In the genomic region with DNA sequence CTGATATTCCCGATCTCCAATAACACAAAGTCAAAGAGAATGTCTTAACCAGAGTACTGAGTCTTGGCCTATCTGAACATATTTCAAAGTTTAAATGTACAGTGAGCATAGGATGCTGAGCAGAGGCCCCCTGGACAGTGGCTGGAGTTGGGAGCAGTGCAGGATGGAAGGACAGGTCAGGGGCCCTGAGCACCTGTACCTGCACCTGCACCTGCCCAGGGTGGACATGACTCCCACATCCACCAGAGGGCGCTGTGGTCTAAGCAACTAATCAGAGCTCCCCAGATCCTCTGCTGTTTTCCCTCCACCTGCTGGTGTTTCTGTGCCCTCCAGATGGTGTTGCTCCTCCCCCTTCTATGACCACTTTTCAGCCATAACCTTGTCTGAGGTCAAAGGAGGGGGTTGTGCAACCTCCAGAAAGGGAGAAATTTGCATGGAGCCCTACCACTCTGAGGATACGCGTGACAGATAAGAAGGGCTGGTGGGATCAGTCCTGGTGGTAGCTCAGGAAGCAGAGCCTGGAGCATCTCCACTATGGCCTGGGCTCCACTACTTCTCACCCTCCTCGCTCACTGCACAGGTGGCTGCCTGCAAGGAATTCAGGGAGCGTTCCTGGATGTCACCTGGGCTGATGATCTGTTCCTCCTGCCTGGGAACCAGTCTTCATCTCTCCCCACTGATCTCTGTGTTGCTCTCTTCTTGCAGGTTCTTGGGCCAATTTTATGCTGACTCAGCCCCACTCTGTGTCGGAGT, we compare ENCODE assay signal across 8 cellular contexts. TPM values are rescaled to one million over a fixed set of nuclear protein-coding genes. Genes with fewer than 3 reads are reported as not detected.
DNase-seq lines count a peak whose midpoint lies in the region; ATAC-seq and TF ChIP-seq lines count a peak whose summit lies in the region.

No MANE protein-coding gene starts in this region.

- H3K14ac ChIP-seq in IMR-90 (replicated peaks; ENCODE audit: low read depth, low read length), result no peak overlapping the region

- no peak for TF ChIP-seq POLR2A in IMR-90 (IDR thresholded peaks at IDR 0.05; ENCODE audit: low read depth, low read length)

- H3K18ac ChIP-seq in IMR-90 (ENCODE audit: low read depth, low read length), result no peak overlapping the region

- dilution Hi-C loops in IMR-90 (cut with HindIII; ENCODE audit: low sequenced_read_pairs, unreplicated experiment), result no loop called here

- no peaks in the 10 kb centered on the region for H4K20me1 ChIP-seq in IMR-90 (ENCODE audit: insufficient read depth, low read length)

- POLR2A ChIA-PET in IMR-90 (lab: Charles Lee; ENCODE audit: unreplicated experiment), result no interaction called here

- no peak overlapping the region for H2BK20ac ChIP-seq in IMR-90 (ENCODE audit: low read depth, low read length)

- H3K4me2 ChIP-seq in IMR-90 (ENCODE audit: low read depth, low read length), result no peak overlapping the region

- DNase-seq in D341Med (ENCODE audit: low spot score), result peak; percentile 75
- DNase-seq in IMR-90, result peak; percentile 37
- DNase-seq in OCI-M1 (lab: John Stamatoyannopoulos, UW), result peak; percentile 88
- DNase-seq in activated T-cell treated with anti-CD3 and anti-CD28 coated beads, Interleukin-2, amount 50 U/mL, for 48 hours, result peak; percentile 87 to 89
- peak; percentile 36 to 58 for DNase-seq in foreskin keratinocyte
- peak in 6 of 10 donors; percentile 38 to 86 (median 44) for DNase-seq in posterior cingulate gyrus

- intact Hi-C loops in IMR-90 (cut with micrococcal nuclease) (loop anchor here (1.0 kb wide), 1 partner anchor 165 kb away; no protein-coding TSS in a partner anchor), posterior cingulate gyrus (cut with DNase I) (no loop called here)

- BruUV-seq in IMR-90 (replicated peaks; lab: Mats Ljungman, UMichigan), result no TSS peak

- H4K5ac ChIP-seq in IMR-90 (ENCODE audit: low read depth, low read length), result no peak overlapping the region

- no peak overlapping the region for H4K91ac ChIP-seq in IMR-90 (ENCODE audit: insufficient read depth, low read depth, low read length)

- TF ChIP-seq CTCF in IMR-90 (conservative IDR thresholded peaks at IDR 0.05; ENCODE audit: low read depth, low read length) (peak; percentile 58), foreskin keratinocyte (conservative IDR thresholded peaks at IDR 0.05) (peak; percentile 93)

- peak; percentile 59 for TF ChIP-seq RAD21 in IMR-90 (IDR thresholded peaks at IDR 0.05; ENCODE audit: low read length)

- no peak overlapping the region for H3K56ac ChIP-seq in IMR-90 (ENCODE audit: extremely low read depth, insufficient read depth, low read length)

- WGBS in IMR-90 (ENCODE audit: extremely low coverage in 2 of 2, insufficient read length in 1 of 2), 2 experiments, result 80% methylated on average over 2 of the region's 7 CpGs; no CpG with 5 or more reads in 1 of the 2 experiments

- ATAC-seq in GM21367 (IDR thresholded peaks at IDR 0.05; ENCODE audit: unreplicated experiment) (peak; percentile 46), IMR-90 (ENCODE audit: low read depth) (peak; percentile 24; the same call in 1 of the 2 replicates), foreskin keratinocyte (peak; percentile 97), GM19351 (IDR thresholded peaks at IDR 0.05; ENCODE audit: unreplicated experiment) (no peak)

- no peaks in the 10 kb centered on the region for H3K36me3 ChIP-seq in IMR-90 (ENCODE audit: control insufficient read depth, insufficient read depth, low read length)

- in situ Hi-C loops in IMR-90 (cut with MboI; ENCODE audit: low sequenced_read_pairs), result no loop called here

- H3K4me1 ChIP-seq in IMR-90 (ENCODE audit: control insufficient read depth, insufficient read depth, low read length) (no peaks in the 10 kb centered on the region), foreskin keratinocyte (no peaks in the 10 kb centered on the region)

- H2AFZ ChIP-seq in IMR-90 (replicated peaks; ENCODE audit: low read length, poor library complexity), result no peak overlapping the region

- no peak overlapping the region for H2BK120ac ChIP-seq in IMR-90 (ENCODE audit: low read depth, low read length)

- no peak overlapping the region for H2AK9ac ChIP-seq in IMR-90 (replicated peaks; ENCODE audit: low read depth, low read length, poor library complexity)

- H3K27ac ChIP-seq in IMR-90 (ENCODE audit: insufficient read depth, low read length) (no peak overlapping the region), foreskin keratinocyte (no peak overlapping the region)

- H3K79me1 ChIP-seq in IMR-90 (ENCODE audit: low read depth in 1 of 2, low read length in 2 of 2), result no peaks in the 10 kb centered on the region

- no peak overlapping the region for H3K4ac ChIP-seq in IMR-90 (ENCODE audit: low read depth, low read length)

- H2BK15ac ChIP-seq in IMR-90 (ENCODE audit: low read depth, low read length), result no peak overlapping the region

- H4K8ac ChIP-seq in IMR-90 (ENCODE audit: low read depth in 2 of 2, low read length in 2 of 2), result no peak overlapping the region

- CTCF ChIA-PET in IMR-90 (lab: Yijun Ruan, JAX), result interaction anchor here (0.8 kb wide), 2 partner anchors 12 to 23 kb away, joined by 3 read pairs; no protein-coding TSS in a partner anchor

- H2BK5ac ChIP-seq in IMR-90 (ENCODE audit: low read depth, low read length, poor library complexity, severe bottlenecking), result no peak overlapping the region

- H3K9me1 ChIP-seq in IMR-90 (ENCODE audit: insufficient read depth, low read length), result no peaks in the 10 kb centered on the region

- H3K9ac ChIP-seq in IMR-90 (ENCODE audit: low read depth, low read length), result no peak overlapping the region

- H3K4me3 ChIP-seq in IMR-90 (ENCODE audit: insufficient read depth, low read depth, low read length), result no peak overlapping the region

- H3K27me3 ChIP-seq in IMR-90 (ENCODE audit: control insufficient read depth, insufficient read depth, low read length), result peaks cover 33% of the 10 kb centered on the region
- peaks cover 32% of the 10 kb centered on the region for H3K27me3 ChIP-seq in foreskin keratinocyte

- H3K23ac ChIP-seq in IMR-90 (ENCODE audit: low read depth, low read length), result no peak overlapping the region

- no peak overlapping the region for H2AK5ac ChIP-seq in IMR-90 (ENCODE audit: low read depth, low read length)

- H3K9me3 ChIP-seq in IMR-90 (ENCODE audit: control insufficient read depth, insufficient read depth, low read length), result no peaks in the 10 kb centered on the region

TF ChIP-seq in IMR-90, 13 proteins besides CTCF, POLR2A, EP300 and RAD21:
- TF ChIP-seq, protein P1, sequence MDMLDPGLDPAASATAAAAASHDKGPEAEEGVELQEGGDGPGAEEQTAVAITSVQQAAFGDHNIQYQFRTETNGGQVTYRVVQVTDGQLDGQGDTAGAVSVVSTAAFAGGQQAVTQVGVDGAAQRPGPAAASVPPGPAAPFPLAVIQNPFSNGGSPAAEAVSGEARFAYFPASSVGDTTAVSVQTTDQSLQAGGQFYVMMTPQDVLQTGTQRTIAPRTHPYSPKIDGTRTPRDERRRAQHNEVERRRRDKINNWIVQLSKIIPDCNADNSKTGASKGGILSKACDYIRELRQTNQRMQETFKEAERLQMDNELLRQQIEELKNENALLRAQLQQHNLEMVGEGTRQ (IDR thresholded peaks at IDR 0.05; ENCODE audit: low read depth, low read length), result no peak
- peak; percentile 35; the same call in 1 of the 2 replicates for TF ChIP-seq CEBPB (IDR thresholded peaks at IDR 0.05; ENCODE audit: low read depth, low read length)
- TF ChIP-seq MAFK (IDR thresholded peaks at IDR 0.05; ENCODE audit: low read depth, low read length), result peak; percentile 89
- TF ChIP-seq RFX5 (IDR thresholded peaks at IDR 0.05; ENCODE audit: low read depth, low read length), result no peak
- TF ChIP-seq MAZ (IDR thresholded peaks at IDR 0.05; ENCODE audit: borderline replicate concordance, low read depth, low read length), result no peak
- TF ChIP-seq NFE2L2 (IDR thresholded peaks at IDR 0.05; ENCODE audit: low read depth, low read length), result no peak
- no peak for TF ChIP-seq CHD1 (IDR thresholded peaks at IDR 0.05; ENCODE audit: low read depth, low read length)
- no peak for TF ChIP-seq ELK1 (IDR thresholded peaks at IDR 0.05; ENCODE audit: borderline replicate concordance, low read depth, low read length)
- TF ChIP-seq SMC3 (IDR thresholded peaks at IDR 0.05; ENCODE audit: low read depth, low read length), result peak; percentile 55
- no peak for TF ChIP-seq FOS (IDR thresholded peaks at IDR 0.05; ENCODE audit: low read depth, low read length)
- no peak for TF ChIP-seq RCOR1 (IDR thresholded peaks at IDR 0.05; ENCODE audit: insufficient replicate concordance, low read length)
- TF ChIP-seq MXI1 (IDR thresholded peaks at IDR 0.05; ENCODE audit: borderline replicate concordance, low read depth, low read length), result no peak
- no peak for TF ChIP-seq BHLHE40 (IDR thresholded peaks at IDR 0.05; ENCODE audit: low read depth, low read length)

RNA-seq across cellular contexts. Expression of gene VPREB1, which starts 49.1 kb away (rescaled TPM):
- total RNA-seq in IMR-90 (2012; rRNA removed) (not detected in 2 replicates), foreskin keratinocyte (not detected in 2 replicates)
- polyA plus RNA-seq in IMR-90 (2012; rRNA removed) (not detected in 2 replicates), foreskin keratinocyte (not detected in 2 replicates)
- not detected in 2 replicates for polyA plus RNA-seq in IMR-90 (2012; cell fraction: cytosol; rRNA removed)
- polyA plus RNA-seq in IMR-90 (2012; cell fraction: nucleus; rRNA removed; ENCODE audit: low replicate concordance), result not detected in 2 replicates

Comparison
In these comparisons a context has a peak if more than half of its experiments do, and no peak if none do; other contexts are left out.
1. DNase-seq: peak in every context shown above with its lines; median percentile 88 in OCI-M1; 88 in activated T-cell treated with anti-CD3 and anti-CD28 coated beads, Interleukin-2, amount 50 U/mL, for 48 hours; 75 in D341Med; 47 in foreskin keratinocyte; 44 in posterior cingulate gyrus; 37 in IMR-90.